Comparison of ENCODE assay signal across 27 cellular contexts in genomic region chr13:38176664-38177063, GRCh38.
"Had no signal": no experiment of that assay in that cellular context is flagged by ENCODE, and none has a peak within 500 bp of the region (broad histone marks: within the 10 kb centered on the region; RNA-seq: fewer than 3 reads in every experiment).

No MANE protein-coding gene starts in this region.

- H3K4me1 Mint-ChIP-seq: endodermal cell had no signal

- H3K9me3 Mint-ChIP-seq: activated CD4-positive, alpha-beta memory T cell treated with anti-CD3 and anti-CD28 coated beads for 36 hours; activated T-cell treated with anti-CD3 and anti-CD28 coated beads, Interleukin-2, amount 50 U/mL, for 24 hours; dendritic cell treated with granulocyte-macrophage colony-stimulating factor and Interleukin-4, amounts not matched to agents 40 ng/mL and 50 ng/mL, for 4 days; endodermal cell had no signal

- H3K27me3 ChIP-seq: brain microvascular endothelial cell, dorsolateral prefrontal cortex had no signal

- H3K36me3 ChIP-seq: brain microvascular endothelial cell had no signal

- ATAC-seq: activated CD4-positive, alpha-beta T cell treated with anti-CD3 and anti-CD28 coated beads for 36 hours; activated CD8-positive, alpha-beta memory T cell treated with anti-CD3 and anti-CD28 coated beads, Interleukin-2, amount 10 ng/mL, durations not matched to agents 7 days and 5 days; activated CD8-positive, alpha-beta T cell treated with anti-CD3 and anti-CD28 coated beads, Interleukin-2, amount 10 ng/mL, durations not matched to agents 7 days and 5 days; activated T-cell treated with anti-CD3 and anti-CD28 coated beads, Interleukin-2, amount 50 U/mL, for 72 hours; esophagus mucosa had no signal

- H3K4me3 Mint-ChIP-seq: activated CD4-positive, alpha-beta memory T cell treated with anti-CD3 and anti-CD28 coated beads for 36 hours; activated CD4-positive, alpha-beta T cell treated with anti-CD3 and anti-CD28 coated beads for 36 hours; activated CD4-positive, alpha-beta T cell treated with anti-CD3 and anti-CD28 coated beads, Interleukin-2, amount 10 ng/mL, durations not matched to agents 24 days and 14 days; activated CD8-positive, alpha-beta memory T cell treated with anti-CD3 and anti-CD28 coated beads, Interleukin-2, amount 10 ng/mL, durations not matched to agents 7 days and 5 days; activated CD8-positive, alpha-beta T cell treated with anti-CD3 and anti-CD28 coated beads, Interleukin-2, amount 10 ng/mL, durations not matched to agents 7 days and 5 days; activated naive CD8-positive, alpha-beta T cell; activated T-cell treated with anti-CD3 and anti-CD28 coated beads, Interleukin-2, amount 50 U/mL, for 24 hours; activated T-cell treated with anti-CD3 and anti-CD28 coated beads, Interleukin-2, amount 50 U/mL, for 72 hours; central memory CD8-positive, alpha-beta T cell; dendritic cell treated with granulocyte-macrophage colony-stimulating factor and Interleukin-4, amounts not matched to agents 40 ng/mL and 50 ng/mL, for 4 days; endodermal cell had no signal

- H3K27ac ChIP-seq: brain microvascular endothelial cell, coronary artery, dorsolateral prefrontal cortex had no signal

- H3K4me3 ChIP-seq: coronary artery, dorsolateral prefrontal cortex had no signal

- H3K36me3 Mint-ChIP-seq: activated CD4-positive, alpha-beta memory T cell treated with anti-CD3 and anti-CD28 coated beads for 36 hours; activated naive CD8-positive, alpha-beta T cell had no signal

- DNase-seq: activated CD4-positive, alpha-beta memory T cell treated with anti-CD3 and anti-CD28 coated beads for 36 hours; activated CD4-positive, alpha-beta T cell treated with anti-CD3 and anti-CD28 coated beads for 36 hours; activated CD4-positive, alpha-beta T cell treated with anti-CD3 and anti-CD28 coated beads, Interleukin-2, amount 10 ng/mL, durations not matched to agents 24 days and 14 days; activated CD4-positive, CD25-positive, alpha-beta regulatory T cell; activated CD4-positive, CD25-positive, alpha-beta regulatory T cell treated with anti-CD3 and anti-CD28 coated beads, Interleukin-2, amount 50 U/mL, for 72 hours; activated CD8-positive, alpha-beta memory T cell treated with anti-CD3 and anti-CD28 coated beads, Interleukin-2, amount 10 ng/mL, durations not matched to agents 7 days and 5 days; activated CD8-positive, alpha-beta memory T cell treated with anti-CD3 and anti-CD28 coated beads, Interleukin-2, amount 50 U/mL, for 4 hours; activated CD8-positive, alpha-beta T cell treated with anti-CD3 and anti-CD28 coated beads, Interleukin-2, amount 10 ng/mL, durations not matched to agents 7 days and 5 days; activated gamma-delta T cell treated with Interleukin-2 at 50 U/mL for 16 hours; activated naive CD4-positive, alpha-beta T cell treated with anti-CD3 and anti-CD28 coated beads, Interleukin-2, amount 50 U/mL, for 16 hours; activated naive CD4-positive, alpha-beta T cell treated with Interleukin-2 at 50 U/mL for 16 hours; activated T-cell treated with anti-CD3 and anti-CD28 coated beads, Interleukin-2, amount 50 U/mL, for 24 hours; activated T-cell treated with anti-CD3 and anti-CD28 coated beads, Interleukin-2, amount 50 U/mL, for 72 hours; amniotic stem cell; anterior cingulate cortex; brain microvascular endothelial cell; dorsolateral prefrontal cortex; effector memory CD4-positive, alpha-beta T cell; endodermal cell; foreskin fibroblast; head of caudate nucleus; T-helper 2 cell had no signal

- H3K27ac Mint-ChIP-seq: activated CD4-positive, alpha-beta memory T cell treated with anti-CD3 and anti-CD28 coated beads for 36 hours; activated CD4-positive, alpha-beta T cell treated with anti-CD3 and anti-CD28 coated beads for 36 hours; activated CD4-positive, alpha-beta T cell treated with anti-CD3 and anti-CD28 coated beads, Interleukin-2, amount 10 ng/mL, durations not matched to agents 24 days and 14 days; activated CD8-positive, alpha-beta memory T cell treated with anti-CD3 and anti-CD28 coated beads, Interleukin-2, amount 10 ng/mL, durations not matched to agents 7 days and 5 days; activated CD8-positive, alpha-beta T cell treated with anti-CD3 and anti-CD28 coated beads, Interleukin-2, amount 10 ng/mL, durations not matched to agents 7 days and 5 days; activated naive CD8-positive, alpha-beta T cell; activated T-cell treated with anti-CD3 and anti-CD28 coated beads, Interleukin-2, amount 50 U/mL, for 24 hours; activated T-cell treated with anti-CD3 and anti-CD28 coated beads, Interleukin-2, amount 50 U/mL, for 72 hours; dendritic cell treated with granulocyte-macrophage colony-stimulating factor and Interleukin-4, amounts not matched to agents 40 ng/mL and 50 ng/mL, for 4 days; endodermal cell had no signal

- H3K27me3 Mint-ChIP-seq: activated CD4-positive, alpha-beta memory T cell treated with anti-CD3 and anti-CD28 coated beads for 36 hours; activated CD4-positive, alpha-beta T cell treated with anti-CD3 and anti-CD28 coated beads for 36 hours; activated CD4-positive, alpha-beta T cell treated with anti-CD3 and anti-CD28 coated beads, Interleukin-2, amount 10 ng/mL, durations not matched to agents 24 days and 14 days; activated CD8-positive, alpha-beta memory T cell treated with anti-CD3 and anti-CD28 coated beads, Interleukin-2, amount 10 ng/mL, durations not matched to agents 7 days and 5 days; activated naive CD8-positive, alpha-beta T cell; activated T-cell treated with anti-CD3 and anti-CD28 coated beads, Interleukin-2, amount 50 U/mL, for 24 hours; central memory CD8-positive, alpha-beta T cell; dendritic cell treated with granulocyte-macrophage colony-stimulating factor and Interleukin-4, amounts not matched to agents 40 ng/mL and 50 ng/mL, for 4 days had no signal
